Comparison of ENCODE assay signal across 8 cellular contexts in the genomic region with DNA sequence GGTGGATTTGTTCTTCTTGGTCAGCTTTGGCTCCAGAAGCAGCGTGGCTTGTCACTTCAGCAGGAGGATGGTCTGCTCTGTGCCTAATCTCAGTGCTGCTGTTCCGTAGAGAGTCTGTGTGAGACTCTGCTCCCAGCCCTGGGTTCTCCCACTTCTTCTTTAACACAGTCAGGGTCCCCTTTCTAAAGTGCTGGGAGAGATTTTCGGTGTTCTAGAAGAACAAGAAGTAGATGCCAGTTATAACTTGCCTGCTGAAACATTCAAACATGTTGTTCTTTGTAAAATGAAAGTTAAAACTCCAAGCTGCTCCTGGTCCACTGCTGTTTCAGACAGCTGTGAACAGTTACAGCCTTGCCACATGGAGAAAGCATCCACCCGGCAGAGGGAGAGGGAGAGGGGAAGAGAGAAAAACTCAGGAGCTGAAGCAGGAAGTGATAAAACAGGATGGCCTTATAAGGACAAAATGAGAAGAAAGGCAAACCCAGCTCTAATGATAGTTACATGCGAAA. TPM values are rescaled to one million over a fixed set of nuclear protein-coding genes. Genes with fewer than 3 reads are reported as not detected.
DNase-seq lines count a peak whose midpoint lies in the region; ATAC-seq and TF ChIP-seq lines count a peak whose summit lies in the region.

No MANE protein-coding gene starts in this region.

- H3K9me3 ChIP-seq in gastroesophageal sphincter (no peaks in the 10 kb centered on the region), neuron (ENCODE audit: low read length) (no peaks in the 10 kb centered on the region)

- H3K4me3 ChIP-seq in gastroesophageal sphincter (peak overlapping the region; percentile 48 to 51), neuron (ENCODE audit: low read length) (peak overlapping the region; percentile 52)

- H3K4me1 ChIP-seq in gastroesophageal sphincter (peaks cover 3 to 67% (median 17%) of the 10 kb centered on the region in 3 donors), neuron (ENCODE audit: insufficient read depth, low read length) (peaks cover 20% of the 10 kb centered on the region)

- H3K27me3 ChIP-seq in gastroesophageal sphincter (no peaks in the 10 kb centered on the region), neuron (ENCODE audit: insufficient read depth, low read length) (no peaks in the 10 kb centered on the region)

- 5 to 8% methylated on average over 4 of the region's 5 CpGs for WGBS in gastroesophageal sphincter (ENCODE audit: low coverage in 1 of 2), 2 donors

- peak in 3 of 4 experiments; percentile 46 to 60 (median 57) for TF ChIP-seq CTCF in gastroesophageal sphincter (IDR thresholded peaks at IDR 0.05)

- no peak for TF ChIP-seq EP300 in gastroesophageal sphincter (IDR thresholded peaks at IDR 0.05)

- peak overlapping the region; percentile 30 for H2AFZ ChIP-seq in neuron (ENCODE audit: low read depth, low read length)

- H3K27ac ChIP-seq in gastroesophageal sphincter, result peak overlapping the region; percentile 77 to 88 (median 82)

- peak; percentile 23 to 30 for TF ChIP-seq POLR2A in gastroesophageal sphincter (IDR thresholded peaks at IDR 0.05)

- H3K36me3 ChIP-seq in gastroesophageal sphincter, result peaks cover 0 to 3% of the 10 kb centered on the region in 2 donors
- no peaks in the 10 kb centered on the region for H3K36me3 ChIP-seq in neuron (ENCODE audit: insufficient read depth, low read length)

- ATAC-seq in GM21423 (IDR thresholded peaks at IDR 0.05; ENCODE audit: unreplicated experiment) (peak; percentile 35), gastroesophageal sphincter (peak; percentile 83), HG03095 (IDR thresholded peaks at IDR 0.05; ENCODE audit: unreplicated experiment) (no peak)

- DNase-seq in C1 segment of cervical spinal cord (lab: John Stamatoyannopoulos, UW) (peak in 10 of 14 donors; percentile 5 to 54 (median 28)), NCI-H460 (ENCODE audit: extremely low read depth, low read depth) (peak; percentile 55), NCI-H345 (lab: John Stamatoyannopoulos, UW) (no peak)
- peak; percentile 67 for DNase-seq in activated effector memory CD4-positive, alpha-beta T cell treated with anti-CD3 and anti-CD28 coated beads, Interleukin-2, amount 50 U/mL, for 16 hours

RNA-seq across cellular contexts. Expression of gene CERS5, which starts 55.2 kb away (rescaled TPM):
- total RNA-seq in NCI-H460 (2014; rRNA removed; shearing (Covaris generic)), result 29.8 and 35.7 TPM in 2 replicates
- polyA plus RNA-seq in NCI-H460 (2014; cell fraction: nucleus; rRNA removed), result 38.6 and 44.3 TPM in 2 replicates
- total RNA-seq in gastroesophageal sphincter, result 10 to 100 TPM; 23.4 to 27.9 (median 26.4) TPM
